25 cellular contexts compared by ENCODE assay signal in genomic region chr5:133990396-133990795, GRCh38. TPM values are rescaled to one million over a fixed set of nuclear protein-coding genes. Genes with fewer than 3 reads are reported as not detected.
DNase-seq lines count a peak whose midpoint lies in the region; ATAC-seq and TF ChIP-seq lines count a peak whose summit lies in the region.
"Had no signal": no experiment of that assay in that cellular context is flagged by ENCODE, and none has a peak within 500 bp of the region (broad histone marks: within the 10 kb centered on the region; RNA-seq: fewer than 3 reads in every experiment).

No MANE protein-coding gene starts in this region.

- H3K4me1 Mint-ChIP-seq in nephron progenitor cell (peaks cover 36% of the 10 kb centered on the region), CD14-positive monocyte (peaks cover 5% of the 10 kb centered on the region)

- ATAC-seq in HG02870 (IDR thresholded peaks at IDR 0.05; ENCODE audit: unreplicated experiment) = no peak
- ATAC-seq: activated CD4-positive, alpha-beta T cell treated with anti-CD3 and anti-CD28 coated beads for 36 hours; activated CD8-positive, alpha-beta memory T cell treated with anti-CD3 and anti-CD28 coated beads, Interleukin-2, amount 10 ng/mL, durations not matched to agents 7 days and 5 days; naive thymus-derived CD8-positive, alpha-beta T cell; sciatic nerve; upper lobe of right lung had no signal

- H3K27me3 Mint-ChIP-seq in nephron progenitor cell (ENCODE audit: low read depth, poor library complexity) (no peaks in the 10 kb centered on the region), CD14-positive monocyte (ENCODE audit: low read depth in 3 of 3) (no peaks in the 10 kb centered on the region)
- H3K27me3 Mint-ChIP-seq: activated CD4-positive, alpha-beta T cell treated with anti-CD3 and anti-CD28 coated beads for 36 hours; activated CD8-positive, alpha-beta memory T cell treated with anti-CD3 and anti-CD28 coated beads, Interleukin-2, amount 10 ng/mL, durations not matched to agents 7 days and 5 days; activated naive CD8-positive, alpha-beta T cell; central memory CD8-positive, alpha-beta T cell; naive thymus-derived CD8-positive, alpha-beta T cell had no signal

- DNase-seq in NCI-H2107 treated with DMSO at 0.1 percent for 48 hours (lab: John Stamatoyannopoulos, UW; ENCODE audit: unreplicated experiment) = peak; percentile 3
- no peak for DNase-seq in NCI-H2107 (lab: John Stamatoyannopoulos, UW)
- DNase-seq in NCI-H1105 treated with DMSO at 0.1 percent for 48 hours (lab: John Stamatoyannopoulos, UW) = peak; percentile 68
- peak; percentile 48 for DNase-seq in NCI-H774 (lab: John Stamatoyannopoulos, UW)
- DNase-seq in nephron progenitor cell = no peak
- DNase-seq in CD14-positive monocyte (ENCODE audit: low spot score) = no peak
- no peak for DNase-seq in stimulated activated naive CD4-positive, alpha-beta T cell treated with Interleukin-2 at 50 U/mL for 16 hours (lab: John Stamatoyannopoulos, UW)
- DNase-seq: activated CD4-positive, alpha-beta T cell treated with anti-CD3 and anti-CD28 coated beads for 36 hours; activated CD8-positive, alpha-beta memory T cell treated with anti-CD3 and anti-CD28 coated beads, Interleukin-2, amount 10 ng/mL, durations not matched to agents 7 days and 5 days; Caco-2; EL; erythroblast; foreskin fibroblast; GM23248; naive thymus-derived CD8-positive, alpha-beta T cell; NCI-H187; NCI-H748 treated with DMSO at 0.1 percent for 48 hours; ovary; PC-9; upper lobe of right lung had no signal

- H3K36me3 Mint-ChIP-seq in nephron progenitor cell (ENCODE audit: low read depth) = peaks cover 51% of the 10 kb centered on the region
- H3K36me3 Mint-ChIP-seq in CD14-positive monocyte = peaks cover 50 to 77% of the 10 kb centered on the region in 2 donors

- TF ChIP-seq CTCF in nephron progenitor cell (IDR thresholded peaks at IDR 0.05) = no peak
- no peak for TF ChIP-seq CTCF in CD14-positive monocyte (IDR thresholded peaks at IDR 0.05)

- H3K4me3 Mint-ChIP-seq in nephron progenitor cell (no peak overlapping the region), CD14-positive monocyte (no peak overlapping the region)
- H3K4me3 Mint-ChIP-seq: activated CD4-positive, alpha-beta T cell treated with anti-CD3 and anti-CD28 coated beads for 36 hours; activated CD8-positive, alpha-beta memory T cell treated with anti-CD3 and anti-CD28 coated beads, Interleukin-2, amount 10 ng/mL, durations not matched to agents 7 days and 5 days; activated naive CD8-positive, alpha-beta T cell; central memory CD8-positive, alpha-beta T cell; mesothelial cell of epicardium; naive thymus-derived CD8-positive, alpha-beta T cell had no signal

- H3K27ac Mint-ChIP-seq in nephron progenitor cell = peak overlapping the region; percentile 87
- H3K27ac Mint-ChIP-seq in CD14-positive monocyte = peak overlapping the region in 1 of 7 donors; percentile 15
- H3K27ac Mint-ChIP-seq: activated CD4-positive, alpha-beta T cell treated with anti-CD3 and anti-CD28 coated beads for 36 hours; activated CD8-positive, alpha-beta memory T cell treated with anti-CD3 and anti-CD28 coated beads, Interleukin-2, amount 10 ng/mL, durations not matched to agents 7 days and 5 days; activated naive CD8-positive, alpha-beta T cell; mesothelial cell of epicardium; naive thymus-derived CD8-positive, alpha-beta T cell had no signal

- intact Hi-C loops in CD14-positive monocyte (cut with micrococcal nuclease) = no loop called here

- H3K9me3 Mint-ChIP-seq in nephron progenitor cell (no peaks in the 10 kb centered on the region), CD14-positive monocyte (no peaks in the 10 kb centered on the region)
- H3K9me3 Mint-ChIP-seq: central memory CD8-positive, alpha-beta T cell; mesothelial cell of epicardium; naive thymus-derived CD8-positive, alpha-beta T cell had no signal

RNA-seq across cellular contexts. Expression of gene VDAC1, which starts 14.4 kb away (rescaled TPM):
- 100 to 1,000 TPM in 1 of 2 donors, 10 to 100 TPM in 1; 84.4 to 107 TPM for polyA plus RNA-seq in CD14-positive monocyte

RNA-seq across cellular contexts. Expression of gene C5orf15, which starts 22.0 kb away (rescaled TPM):
- polyA plus RNA-seq in CD14-positive monocyte = 10 to 100 TPM; 46.9 to 59.2 TPM

Comparison
In these comparisons a context has a peak if more than half of its experiments do, and no peak if none do; other contexts are left out.
1. DNase-seq: peak in NCI-H2107 treated with DMSO at 0.1 percent for 48 hours (single experiment), NCI-H1105 treated with DMSO at 0.1 percent for 48 hours (single experiment) and NCI-H774 (single experiment); none in NCI-H2107 (single experiment), nephron progenitor cell (single experiment), CD14-positive monocyte (single experiment) and stimulated activated naive CD4-positive, alpha-beta T cell treated with Interleukin-2 at 50 U/mL for 16 hours (single experiment).